Comparison of ENCODE assay signal across 1 cellular context in genomic region chr1:216812966-216813365, GRCh38.
A peak's percentile ranks its signal among the peaks of the same experiment; 100 is the strongest.
TF ChIP-seq lines count a peak whose summit lies in the region.

No MANE protein-coding gene starts in this region.

TF ChIP-seq in IMR-90, 13 proteins besides CTCF, POLR2A, EP300 and RAD21:
- TF ChIP-seq MXI1 (IDR thresholded peaks at IDR 0.05; ENCODE audit: borderline replicate concordance, low read depth, low read length), result no peak
- no peak for TF ChIP-seq ELK1 (IDR thresholded peaks at IDR 0.05; ENCODE audit: borderline replicate concordance, low read depth, low read length)
- no peak for TF ChIP-seq RCOR1 (IDR thresholded peaks at IDR 0.05; ENCODE audit: insufficient replicate concordance, low read length)
- no peak for TF ChIP-seq CHD1 (IDR thresholded peaks at IDR 0.05; ENCODE audit: low read depth, low read length)
- 0 out of 2 replicates have a peak, but pooled peaks have one; percentile 10 for TF ChIP-seq FOS (IDR thresholded peaks at IDR 0.05; ENCODE audit: low read depth, low read length)
- no peak for TF ChIP-seq MAZ (IDR thresholded peaks at IDR 0.05; ENCODE audit: borderline replicate concordance, low read depth, low read length)
- no peak for TF ChIP-seq MAFK (IDR thresholded peaks at IDR 0.05; ENCODE audit: low read depth, low read length)
- TF ChIP-seq NFE2L2 (IDR thresholded peaks at IDR 0.05; ENCODE audit: low read depth, low read length), result no peak
- TF ChIP-seq BHLHE40 (IDR thresholded peaks at IDR 0.05; ENCODE audit: low read depth, low read length), result peak; percentile 91
- no peak for TF ChIP-seq SMC3 (IDR thresholded peaks at IDR 0.05; ENCODE audit: low read depth, low read length)
- peak; percentile 60; the same call in 1 of the 2 replicates for TF ChIP-seq CEBPB (IDR thresholded peaks at IDR 0.05; ENCODE audit: low read depth, low read length)
- no peak for TF ChIP-seq RFX5 (IDR thresholded peaks at IDR 0.05; ENCODE audit: low read depth, low read length)
- TF ChIP-seq USF2 (IDR thresholded peaks at IDR 0.05; ENCODE audit: low read depth, low read length), result 0 out of 2 replicates have a peak, but pooled peaks have one; percentile 16
